27 cellular contexts compared by ENCODE assay signal in the genomic region with DNA sequence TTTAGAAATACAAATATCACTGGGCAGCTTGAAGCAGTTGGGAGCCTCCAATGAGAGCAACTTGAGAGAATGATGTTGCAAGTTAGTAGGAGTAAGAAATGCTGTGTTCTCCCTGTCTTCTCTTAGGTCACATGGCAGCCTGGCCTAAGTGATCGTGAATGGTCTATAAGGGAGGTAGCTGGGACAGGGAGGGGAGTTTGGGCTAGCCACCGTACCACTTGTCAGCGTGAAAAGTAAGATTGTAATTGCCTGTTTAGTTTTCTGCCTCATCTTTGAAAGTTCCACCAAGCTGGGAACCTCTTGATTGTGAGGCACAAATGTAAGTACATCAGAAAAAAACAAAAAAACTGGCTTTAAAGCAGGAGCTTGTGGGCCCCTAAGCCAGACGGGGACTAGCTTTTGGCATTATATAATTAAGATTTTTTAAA. TPM values are rescaled to one million over a fixed set of nuclear protein-coding genes. Genes with fewer than 3 reads are reported as not detected.
DNase-seq lines count a peak whose midpoint lies in the region; ATAC-seq and TF ChIP-seq lines count a peak whose summit lies in the region.
"Had no signal": no experiment of that assay in that cellular context is flagged by ENCODE, and none has a peak within 500 bp of the region (broad histone marks: within the 10 kb centered on the region; RNA-seq: fewer than 3 reads in every experiment).

No MANE protein-coding gene starts in this region.

- no peak overlapping the region for H3K4me3 ChIP-seq in HEK293 (ENCODE audit: low read depth, low read length)
- H3K4me3 ChIP-seq in endodermal cell (ENCODE audit: low read length): no peak overlapping the region
- no peak overlapping the region for H3K4me3 ChIP-seq in thyroid gland (replicated peaks in 1 of 3)
- H3K4me3 ChIP-seq in breast epithelium: no peak overlapping the region
- H3K4me3 ChIP-seq: dorsolateral prefrontal cortex, smooth muscle cell had no signal

- no peak for DNase-seq in activated naive CD4-positive, alpha-beta T cell (lab: John Stamatoyannopoulos, UW)
- no peak for DNase-seq in endodermal cell
- DNase-seq in thyroid gland: peak; percentile 41 to 59
- no peak for DNase-seq in immature natural killer cell
- DNase-seq in breast epithelium (ENCODE audit: low spot score in 2 of 2): no peak
- DNase-seq: ACHN; activated CD4-positive, alpha-beta memory T cell treated with anti-CD3 and anti-CD28 coated beads for 36 hours; activated CD8-positive, alpha-beta memory T cell treated with anti-CD3 and anti-CD28 coated beads, Interleukin-2, amount 50 U/mL, for 48 hours; activated naive CD8-positive, alpha-beta T cell treated with anti-CD3 and anti-CD28 coated beads, Interleukin-2, amount 10 ng/mL, durations not matched to agents 7 days and 5 days; BE2C; cerebellar nuclear complex; DMS53; dorsolateral prefrontal cortex; GOT3; naive thymus-derived CD8-positive, alpha-beta T cell; NCI-H1105; NCI-H1930; NCI-H526; stimulated activated CD4-positive, alpha-beta T cell treated with anti-CD3 and anti-CD28 coated beads, Interleukin-1b, Interleukin-23, amount 100 ng/mL, for 48 hours; stimulated activated CD8-positive, alpha-beta memory T cell treated with anti-CD3 and anti-CD28 coated beads, Interleukin-4, amount 100 ng/mL, for 48 hours; trophoblast cell had no signal

- TF ChIP-seq CTCF in HEK293 (tag by site-specific recombination; IDR thresholded peaks at IDR 0.05) (no peak), endodermal cell (conservative IDR thresholded peaks at IDR 0.05) (no peak), thyroid gland (IDR thresholded peaks at IDR 0.05) (no peak), breast epithelium (IDR thresholded peaks at IDR 0.05) (no peak)

- no peaks in the 10 kb centered on the region for H3K27me3 Mint-ChIP-seq in activated naive CD4-positive, alpha-beta T cell treated with anti-CD3 and anti-CD28 coated beads, Interleukin-2, amount 50 U/mL, for 24 hours
- H3K27me3 Mint-ChIP-seq in endodermal cell (ENCODE audit: insufficient read depth) (no peaks in the 10 kb centered on the region), immature natural killer cell (ENCODE audit: low read depth in 3 of 3) (no peaks in the 10 kb centered on the region)
- H3K27me3 Mint-ChIP-seq: activated CD4-positive, alpha-beta memory T cell treated with anti-CD3 and anti-CD28 coated beads for 36 hours; activated naive CD8-positive, alpha-beta T cell treated with anti-CD3 and anti-CD28 coated beads, Interleukin-2, amount 10 ng/mL, durations not matched to agents 7 days and 5 days; IgD-negative memory B cell; naive thymus-derived CD8-positive, alpha-beta T cell had no signal

- peaks cover 13% of the 10 kb centered on the region for H3K36me3 Mint-ChIP-seq in activated naive CD4-positive, alpha-beta T cell treated with anti-CD3 and anti-CD28 coated beads, Interleukin-2, amount 50 U/mL, for 24 hours
- peaks cover 35% of the 10 kb centered on the region for H3K36me3 Mint-ChIP-seq in endodermal cell (ENCODE audit: low read depth)
- peaks cover 11 to 16% (median 13%) of the 10 kb centered on the region in 3 donors for H3K36me3 Mint-ChIP-seq in immature natural killer cell

- no peaks in the 10 kb centered on the region for H3K9me3 Mint-ChIP-seq in activated naive CD4-positive, alpha-beta T cell treated with anti-CD3 and anti-CD28 coated beads, Interleukin-2, amount 50 U/mL, for 24 hours
- no peaks in the 10 kb centered on the region for H3K9me3 Mint-ChIP-seq in endodermal cell
- no peaks in the 10 kb centered on the region for H3K9me3 Mint-ChIP-seq in immature natural killer cell
- H3K9me3 Mint-ChIP-seq: activated CD4-positive, alpha-beta memory T cell treated with anti-CD3 and anti-CD28 coated beads for 36 hours; activated naive CD8-positive, alpha-beta T cell treated with anti-CD3 and anti-CD28 coated beads, Interleukin-2, amount 10 ng/mL, durations not matched to agents 7 days and 5 days; activated T-helper 2 cell treated with anti-CD3 and anti-CD28 coated beads, Interferon-gamma antibody, Interleukin-2, Interleukin-4, amounts not matched to agents 10 μg/mL and 5 μg/mL and 100 μg/mL, durations not matched to agents 14 hours and 24 hours and 36 hours; IgD-negative memory B cell; naive thymus-derived CD8-positive, alpha-beta T cell had no signal

- H3K4me1 ChIP-seq in HEK293 (ENCODE audit: control insufficient read depth, insufficient read depth, low read length): no peaks in the 10 kb centered on the region; the same call in 1 of the 2 replicates
- H3K4me1 ChIP-seq in endodermal cell (ENCODE audit: control insufficient read depth, insufficient read depth, low read length): no peaks in the 10 kb centered on the region
- H3K4me1 ChIP-seq in thyroid gland: peaks cover 6 to 20% of the 10 kb centered on the region in 2 donors
- H3K4me1 ChIP-seq in breast epithelium: no peaks in the 10 kb centered on the region
- H3K4me1 ChIP-seq: BE2C had no signal

- CTCF ChIA-PET in HEK293 (lab: Yijun Ruan, JAX): interaction anchor here (0.7 to 3.2 kb wide), 3 partner anchors 14 to 317 kb away, joined by 3 to 18 read pairs (median 3); no protein-coding TSS in a partner anchor

- H3K9ac ChIP-seq in endodermal cell (ENCODE audit: extremely low read depth, low read length, poor library complexity, severe bottlenecking): no peak overlapping the region

- no peak for TF ChIP-seq POLR2A in thyroid gland (IDR thresholded peaks at IDR 0.05)
- no peak for TF ChIP-seq POLR2A in breast epithelium (IDR thresholded peaks at IDR 0.05)

- H3K27me3 ChIP-seq in endodermal cell (ENCODE audit: control insufficient read depth, insufficient read depth, low read length, poor library complexity, severe bottlenecking) (no peaks in the 10 kb centered on the region), thyroid gland (no peaks in the 10 kb centered on the region), breast epithelium (no peaks in the 10 kb centered on the region)
- H3K27me3 ChIP-seq: BE2C, dorsolateral prefrontal cortex had no signal

- WGBS in endodermal cell (ENCODE audit: insufficient coverage in 1 of 2, insufficient read length in 1 of 2), 2 experiments: 97% methylated on average over 3 of the region's 4 CpGs; no CpG with 5 or more reads in 1 of the 2 experiments
- 23 to 36% methylated on average over 4 of the region's 4 CpGs for WGBS in thyroid gland, 2 donors

- ATAC-seq in HG02970 (IDR thresholded peaks at IDR 0.05; ENCODE audit: low FRiP score, unreplicated experiment): no peak
- ATAC-seq: naive thymus-derived CD8-positive, alpha-beta T cell had no signal

- POLR2A ChIA-PET in HEK293 (lab: Yijun Ruan, JAX): interaction anchor here (1.0 kb wide), 1 partner anchor 51 kb away, joined by 3 read pairs; no protein-coding TSS in a partner anchor

- H3K9me3 ChIP-seq in HEK293 (ENCODE audit: control insufficient read depth, insufficient read depth, low read depth, low read length): no peaks in the 10 kb centered on the region
- H3K9me3 ChIP-seq in endodermal cell (ENCODE audit: control insufficient read depth, low read length): no peaks in the 10 kb centered on the region
- no peaks in the 10 kb centered on the region for H3K9me3 ChIP-seq in thyroid gland
- H3K9me3 ChIP-seq in breast epithelium: no peaks in the 10 kb centered on the region
- H3K9me3 ChIP-seq: BE2C had no signal

- H3K4me3 Mint-ChIP-seq in activated naive CD4-positive, alpha-beta T cell treated with anti-CD3 and anti-CD28 coated beads, Interleukin-2, amount 50 U/mL, for 24 hours: no peak overlapping the region
- H3K4me3 Mint-ChIP-seq in endodermal cell (no peak overlapping the region), immature natural killer cell (no peak overlapping the region)
- H3K4me3 Mint-ChIP-seq: activated CD4-positive, alpha-beta memory T cell treated with anti-CD3 and anti-CD28 coated beads for 36 hours; activated naive CD8-positive, alpha-beta T cell treated with anti-CD3 and anti-CD28 coated beads, Interleukin-2, amount 10 ng/mL, durations not matched to agents 7 days and 5 days; IgD-negative memory B cell; naive thymus-derived CD8-positive, alpha-beta T cell had no signal

- peak overlapping the region; percentile 59 for H3K27ac Mint-ChIP-seq in activated naive CD4-positive, alpha-beta T cell treated with anti-CD3 and anti-CD28 coated beads, Interleukin-2, amount 50 U/mL, for 24 hours
- peak overlapping the region; percentile 78 for H3K27ac Mint-ChIP-seq in endodermal cell
- H3K27ac Mint-ChIP-seq in immature natural killer cell: peak overlapping the region in 3 of 6 donors; percentile 51 to 79 (median 64)
- H3K27ac Mint-ChIP-seq: activated CD4-positive, alpha-beta memory T cell treated with anti-CD3 and anti-CD28 coated beads for 36 hours; activated naive CD8-positive, alpha-beta T cell treated with anti-CD3 and anti-CD28 coated beads, Interleukin-2, amount 10 ng/mL, durations not matched to agents 7 days and 5 days; activated T-helper 2 cell treated with anti-CD3 and anti-CD28 coated beads, Interferon-gamma antibody, Interleukin-2, Interleukin-4, amounts not matched to agents 10 μg/mL and 5 μg/mL and 100 μg/mL, durations not matched to agents 14 hours and 24 hours and 36 hours had no signal

- intact Hi-C loops in thyroid gland (cut with DNase I): no loop called here
- intact Hi-C loops in breast epithelium (cut with DNase I; ENCODE audit: low total_unique reads): no loop called here

- peaks cover 25 to 50% of the 10 kb centered on the region in 2 experiments for H3K36me3 ChIP-seq in HEK293 (ENCODE audit: control insufficient read depth in 2 of 2, insufficient read depth in 1 of 2, low read length in 2 of 2)
- H3K36me3 ChIP-seq in endodermal cell (ENCODE audit: control insufficient read depth, insufficient read depth, low read length): peaks cover 57% of the 10 kb centered on the region
- H3K36me3 ChIP-seq in thyroid gland: peaks cover 8 to 27% of the 10 kb centered on the region in 2 donors
- peaks cover 4% of the 10 kb centered on the region for H3K36me3 ChIP-seq in breast epithelium

- H3K27ac ChIP-seq in HEK293 (ENCODE audit: extremely low read depth, low read depth, low read length) (no peak overlapping the region), endodermal cell (ENCODE audit: low read depth, low read length) (no peak overlapping the region), thyroid gland (peak overlapping the region in 2 of 3 donors; percentile 27 to 54), breast epithelium (no peak overlapping the region)

- peaks cover 12% of the 10 kb centered on the region for H3K4me1 Mint-ChIP-seq in activated naive CD4-positive, alpha-beta T cell treated with anti-CD3 and anti-CD28 coated beads, Interleukin-2, amount 50 U/mL, for 24 hours
- H3K4me1 Mint-ChIP-seq in endodermal cell (no peaks in the 10 kb centered on the region), immature natural killer cell (peaks cover 2 to 4% of the 10 kb centered on the region in 2 donors)

TF ChIP-seq in HEK293, 187 proteins besides CTCF, POLR2A, EP300 and RAD21 (continues in another document):
- TF ChIP-seq BCL11A (tag by site-specific recombination; IDR thresholded peaks at IDR 0.05; ENCODE audit: low read depth): no peak

RNA-seq across cellular contexts. Expression of a gene that starts 36.4 kb away (rescaled TPM):
- total RNA-seq in endodermal cell (100 to 1,000 TPM; 102 to 137 TPM), thyroid gland (100 to 1,000 TPM in 2 of 4 donors, 10 to 100 TPM in 2; 56.7 to 124 (median 91.6) TPM), breast epithelium (10 to 100 TPM; 69.4 to 73.3 (median 71.8) TPM)
- 42.8 TPM for polyA plus RNA-seq in endodermal cell (2013, experiment 1 of 2)
- 47.9 TPM for polyA plus RNA-seq in endodermal cell (2013, experiment 2 of 2)
- 10 to 100 TPM; 18.2 to 33.5 (median 19.9) TPM for polyA plus RNA-seq in immature natural killer cell

Comparison
In these comparisons a context has a peak if more than half of its experiments do, and no peak if none do; other contexts are left out.
1. DNase-seq: peak in thyroid gland (2 of 2); none in activated naive CD4-positive, alpha-beta T cell (0 of 4), endodermal cell (single experiment), immature natural killer cell (0 of 3) and breast epithelium (0 of 2).
2. H3K27ac ChIP-seq: peak in thyroid gland (2 of 3); none in HEK293 (single experiment), endodermal cell (single experiment) and breast epithelium (0 of 2).